In the genomic region with DNA sequence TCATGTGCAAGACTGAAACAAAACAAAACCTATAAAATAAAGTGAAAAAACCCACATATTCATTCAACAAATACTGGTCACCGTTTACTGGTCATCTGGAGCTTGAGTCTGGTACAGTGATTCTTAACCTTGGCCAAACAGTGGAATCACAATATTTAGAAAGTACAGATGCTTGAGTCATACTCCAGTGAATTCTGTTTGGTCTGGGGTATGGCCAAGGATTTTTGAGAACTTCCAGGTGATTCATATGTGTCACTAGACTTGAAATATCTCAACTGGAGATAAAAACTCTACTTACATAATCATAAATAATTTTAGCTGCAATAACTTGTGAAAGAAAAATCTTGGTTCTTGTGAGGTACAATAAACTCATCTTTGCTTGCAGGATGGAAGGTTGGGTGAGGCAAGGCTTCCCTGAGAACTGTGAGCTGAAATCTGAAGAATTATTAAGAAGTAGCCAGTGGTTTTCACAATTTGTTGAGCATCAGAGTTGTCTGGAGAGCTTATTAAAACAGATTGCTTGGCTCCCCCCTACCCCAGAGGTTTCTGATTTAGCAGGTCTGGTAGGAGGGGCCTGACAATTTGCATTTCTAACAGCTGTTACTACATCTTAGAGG, we compare ENCODE assay signal across 17 cellular contexts. TPM values are rescaled to one million over a fixed set of nuclear protein-coding genes. Genes with fewer than 3 reads are reported as not detected.
DNase-seq lines count a peak whose midpoint lies in the region; ATAC-seq, FAIRE-seq and TF ChIP-seq lines count a peak whose summit lies in the region.
"Had no signal": no experiment of that assay in that cellular context is flagged by ENCODE, and none has a peak within 500 bp of the region (broad histone marks: within the 10 kb centered on the region; RNA-seq: fewer than 3 reads in every experiment).

No MANE protein-coding gene starts in this region.

- H3F3A ChIP-seq in PC-3 (ENCODE audit: low read length, unreplicated experiment), result peaks cover 3% of the 10 kb centered on the region

- WGBS in lower leg skin, 2 donors, result 45 to 57% methylated on average over 1 of the region's 1 CpG

- no peaks in the 10 kb centered on the region for H3K27me3 ChIP-seq in BJ (ENCODE audit: control insufficient read depth, insufficient read depth, low read length)
- H3K27me3 ChIP-seq in PC-3 (ENCODE audit: low read length), result no peaks in the 10 kb centered on the region
- no peaks in the 10 kb centered on the region for H3K27me3 ChIP-seq in endothelial cell of umbilical vein (ENCODE audit: control insufficient read depth in 2 of 2, insufficient read depth in 2 of 2, low read length in 2 of 2)
- no peaks in the 10 kb centered on the region for H3K27me3 ChIP-seq in BE2C
- H3K27me3 ChIP-seq: BLaER1 treated with 17β-estradiol and CSF1 and Interleukin-3, amounts not matched to agents 10 nM and 100 nM; Peyer's patch; transverse colon had no signal

- POLR2A ChIA-PET in BJ (lab: Charles Lee), result no interaction called here
- POLR2A ChIA-PET in PC-3 (lab: Charles Lee; ENCODE audit: unreplicated experiment), result interaction anchor here (0.8 kb wide), 1 partner anchor 345 kb away, joined by 5 read pairs; the partner anchor contains the start of gene NUDT16
- POLR2A ChIA-PET in endothelial cell of umbilical vein (lab: Charles Lee), result no interaction called here

- peak; percentile 23 for DNase-seq in BJ (ENCODE audit: low read depth)
- DNase-seq in PC-3, result peak; percentile 87
- DNase-seq in endothelial cell of umbilical vein (ENCODE audit: low read depth, low spot score), result no peak
- DNase-seq in myocyte (ENCODE audit: low read depth), result peak; percentile 18
- no peak for DNase-seq in lower leg skin (ENCODE audit: low spot score in 2 of 2)
- DNase-seq in BE2C, result no peak
- DNase-seq: activated CD4-positive, alpha-beta T cell treated with anti-CD3 and anti-CD28 coated beads, Interleukin-2, amount 50 U/mL, for 1 hour; activated T-cell treated with anti-CD3 and anti-CD28 coated beads, Interleukin-2, amount 50 U/mL, for 72 hours; NCI-H1694; NCI-H524 treated with DMSO at 0.1 percent for 48 hours; Peyer's patch; transverse colon had no signal

- H3K9me2 ChIP-seq in PC-3 (replicated peaks; ENCODE audit: low read length), result no peaks in the 10 kb centered on the region

- no TSS peak for BruUV-seq in PC-3 (replicated peaks; lab: Mats Ljungman, UMichigan)
- BruUV-seq in endothelial cell of umbilical vein (replicated peaks; lab: Mats Ljungman, UMichigan), result no TSS peak

- peaks cover 31% of the 10 kb centered on the region for H3K4me1 ChIP-seq in PC-3 (ENCODE audit: insufficient read depth, low read length)
- no peaks in the 10 kb centered on the region for H3K4me1 ChIP-seq in endothelial cell of umbilical vein (ENCODE audit: control insufficient read depth, extremely low read depth, insufficient read depth, low read length)
- no peaks in the 10 kb centered on the region for H3K4me1 ChIP-seq in BE2C
- H3K4me1 ChIP-seq: BLaER1 treated with 17β-estradiol and CSF1 and Interleukin-3, amounts not matched to agents 10 nM and 100 nM; Peyer's patch; transverse colon had no signal

- H3K27ac ChIP-seq in PC-3 (ENCODE audit: low read length) (peak overlapping the region; percentile 63), endothelial cell of umbilical vein (ENCODE audit: insufficient read depth, low read depth, low read length) (no peak overlapping the region)
- H3K27ac ChIP-seq: BLaER1 treated with 17β-estradiol and CSF1 and Interleukin-3, amounts not matched to agents 10 nM and 100 nM; Peyer's patch; transverse colon had no signal

- H3K79me2 ChIP-seq in PC-3 (ENCODE audit: low read length) (no peaks in the 10 kb centered on the region), endothelial cell of umbilical vein (ENCODE audit: control insufficient read depth, insufficient read depth, low read length) (no peaks in the 10 kb centered on the region)

- H3K36me3 ChIP-seq in BJ (ENCODE audit: control insufficient read depth, insufficient read depth, low read length), result no peaks in the 10 kb centered on the region
- no peaks in the 10 kb centered on the region for H3K36me3 ChIP-seq in PC-3 (ENCODE audit: low read depth, low read length)
- H3K36me3 ChIP-seq in endothelial cell of umbilical vein (ENCODE audit: control insufficient read depth in 2 of 2, extremely low read depth in 1 of 2, insufficient read depth in 2 of 2, low read length in 2 of 2), result no peaks in the 10 kb centered on the region
- H3K36me3 ChIP-seq in BE2C, result no peaks in the 10 kb centered on the region
- H3K36me3 ChIP-seq: BLaER1 treated with 17β-estradiol and CSF1 and Interleukin-3, amounts not matched to agents 10 nM and 100 nM; transverse colon had no signal

- dilution Hi-C loops in endothelial cell of umbilical vein (cut with MboI; ENCODE audit: extremely low pct_ligation_motif_present, low sequenced_read_pairs), result no loop called here

- H2AFZ ChIP-seq in PC-3 (ENCODE audit: low read length) (no peak overlapping the region), endothelial cell of umbilical vein (ENCODE audit: low read depth, low read length) (no peak overlapping the region)

- TF ChIP-seq CTCF in BJ (IDR thresholded peaks at IDR 0.05; ENCODE audit: insufficient read depth, low read depth, low read length) (no peak), PC-3 (conservative IDR thresholded peaks at IDR 0.05; ENCODE audit: low read depth, low read length) (no peak), endothelial cell of umbilical vein (IDR thresholded peaks at IDR 0.05; ENCODE audit: extremely low read depth in 1 of 2, insufficient read depth in 1 of 2, low read depth in 1 of 2, low read length in 2 of 2) (no peak), lower leg skin (IDR thresholded peaks at IDR 0.05) (no peak), BE2C (IDR thresholded peaks at IDR 0.05; ENCODE audit: low read depth, low read length) (no peak)

- peak; percentile 96 for ATAC-seq in PC-3
- no peak for ATAC-seq in HG03571 (IDR thresholded peaks at IDR 0.05; ENCODE audit: unreplicated experiment)
- no peak for ATAC-seq in HG02759 (IDR thresholded peaks at IDR 0.05; ENCODE audit: unreplicated experiment)
- ATAC-seq: activated T-cell treated with anti-CD3 and anti-CD28 coated beads, Interleukin-2, amount 50 U/mL, for 72 hours had no signal

- 0 out of 2 replicates have a peak, but pooled peaks cover 6% of the 10 kb centered on the region for H4K20me1 ChIP-seq in PC-3 (ENCODE audit: low read length)
- no peaks in the 10 kb centered on the region for H4K20me1 ChIP-seq in endothelial cell of umbilical vein (replicated peaks; ENCODE audit: control insufficient read depth, extremely low read depth, insufficient read depth, low read length)
- H4K20me1 ChIP-seq: BLaER1 treated with 17β-estradiol and CSF1 and Interleukin-3, amounts not matched to agents 10 nM and 100 nM had no signal

- FAIRE-seq in endothelial cell of umbilical vein (lab: Jason Lieb, UNC), result peak; percentile 46
- FAIRE-seq: H1, islet of Langerhans had no signal

- H3K9me1 ChIP-seq in endothelial cell of umbilical vein (replicated peaks; ENCODE audit: control insufficient read depth, extremely low read depth, insufficient read depth, low read length), result no peaks in the 10 kb centered on the region

- TF ChIP-seq POLR2A in endothelial cell of umbilical vein (IDR thresholded peaks at IDR 0.05; ENCODE audit: low read depth, low read length) (no peak), lower leg skin (IDR thresholded peaks at IDR 0.05) (no peak)

- intact Hi-C loops in PC-3 (cut with micrococcal nuclease), result loop anchor here (1.0 to 10.0 kb wide), 4 partner anchors 106 to 991 kb away; no protein-coding TSS in a partner anchor
- intact Hi-C loops in endothelial cell of umbilical vein (cut with micrococcal nuclease), result no loop called here
- intact Hi-C loops in lower leg skin (cut with DNase I; ENCODE audit: low total_unique reads), result no loop called here

- CTCF ChIA-PET in BJ (lab: Yijun Ruan, JAX), result interaction anchor here (0.7 to 1.0 kb wide), 2 partner anchors 323 to 434 kb away, joined by 3 read pairs; no protein-coding TSS in a partner anchor
- CTCF ChIA-PET in PC-3 (lab: Charles Lee), result interaction anchor here (0.7 kb wide), 1 partner anchor 367 kb away, joined by 3 read pairs; no protein-coding TSS in a partner anchor
- CTCF ChIA-PET in endothelial cell of umbilical vein (lab: Charles Lee), result interaction anchor here (1.3 to 2.6 kb wide), 5 partner anchors 10 to 999 kb away, joined by 3 to 8 read pairs (median 4); partner anchors contain the start of genes ASTE1, CPNE4 and NEK11

- H3K4me2 ChIP-seq in PC-3 (ENCODE audit: low read length) (peak overlapping the region; percentile 65), endothelial cell of umbilical vein (ENCODE audit: insufficient read depth, low read length) (no peak overlapping the region)
- H3K4me2 ChIP-seq: BLaER1 treated with 17β-estradiol and CSF1 and Interleukin-3, amounts not matched to agents 10 nM and 100 nM had no signal

- H3K4me3 ChIP-seq in BJ (ENCODE audit: low read depth, low read length) (no peak overlapping the region), PC-3 (ENCODE audit: low read length) (no peak overlapping the region), endothelial cell of umbilical vein (replicated peaks in 1 of 3; ENCODE audit: insufficient read depth in 1 of 3, low read depth in 1 of 3, low read length in 3 of 3) (no peak overlapping the region), lower leg skin (ENCODE audit: low read depth, poor library complexity, severe bottlenecking) (no peak overlapping the region), BE2C (ENCODE audit: low read depth, low read length) (no peak overlapping the region)
- H3K4me3 ChIP-seq: BLaER1 treated with 17β-estradiol and CSF1 and Interleukin-3, amounts not matched to agents 10 nM and 100 nM; Peyer's patch; transverse colon had no signal

- H3K9ac ChIP-seq in PC-3 (ENCODE audit: low read length) (no peak overlapping the region), endothelial cell of umbilical vein (replicated peaks; ENCODE audit: extremely low read depth, insufficient read depth, low read length) (no peak overlapping the region)
- H3K9ac ChIP-seq: BLaER1 treated with 17β-estradiol and CSF1 and Interleukin-3, amounts not matched to agents 10 nM and 100 nM had no signal

- H3K9me3 ChIP-seq in PC-3 (ENCODE audit: low read length) (no peaks in the 10 kb centered on the region), endothelial cell of umbilical vein (replicated peaks; ENCODE audit: control insufficient read depth, insufficient read depth, low read length) (no peaks in the 10 kb centered on the region), BE2C (no peaks in the 10 kb centered on the region)
- H3K9me3 ChIP-seq: BLaER1 treated with 17β-estradiol and CSF1 and Interleukin-3, amounts not matched to agents 10 nM and 100 nM; Peyer's patch; transverse colon had no signal

RNA-seq across cellular contexts. Expression of gene NEK11, which starts 9.6 kb away (rescaled TPM):
- polyA plus RNA-seq in BJ (2011; rRNA removed) (2.6 and 5.9 TPM in 2 replicates), endothelial cell of umbilical vein (0.92 and 1.7 TPM in 2 replicates)
- 2.9 and 3.7 TPM in 2 replicates for polyA minus RNA-seq in BJ (2011; rRNA and poly(A)+ RNA removed)
- total RNA-seq in PC-3 (2014; rRNA removed) (3.1 and 5.8 TPM in 2 replicates), endothelial cell of umbilical vein (3.1 and 4.3 TPM in 2 replicates), myocyte (6.1 and 9.6 TPM in 2 replicates), lower leg skin (10 to 100 TPM in 1 of 4 donors, 1 to 10 TPM in 3; 3.3 to 17.3 (median 6.6) TPM)
- 1.6 and 1.7 TPM in 2 replicates for polyA plus RNA-seq in endothelial cell of umbilical vein (2011; cell fraction: cytosol; rRNA removed)
- 3.3 and 3.8 TPM in 2 replicates for polyA plus RNA-seq in endothelial cell of umbilical vein (2011; cell fraction: nucleus; rRNA removed)
- 1.4 TPM in 2 replicates for polyA plus RNA-seq in endothelial cell of umbilical vein (2012)
- 2.0 and 5.5 TPM in 2 replicates for polyA minus RNA-seq in endothelial cell of umbilical vein
- polyA minus RNA-seq in endothelial cell of umbilical vein (2011; cell fraction: cytosol; rRNA and poly(A)+ RNA removed), result 1.6 TPM
- 8.4 and 9.9 TPM in 2 replicates for polyA minus RNA-seq in endothelial cell of umbilical vein (2011; cell fraction: nucleus; rRNA and poly(A)+ RNA removed)
- 5.1 TPM for polyA plus RNA-seq in myocyte (2012)
- polyA plus RNA-seq in BE2C (2012; ENCODE audit: insufficient read depth, insufficient read length, low read depth), result 1.2 TPM
- total RNA-seq: H1 had no signal

RNA-seq across cellular contexts. Expression of gene ASTE1, which starts 9.7 kb away (rescaled TPM):
- 4.5 and 5.7 TPM in 2 replicates for polyA plus RNA-seq in BJ (2011; rRNA removed)
- 6.0 and 6.3 TPM in 2 replicates for polyA minus RNA-seq in BJ (2011; rRNA and poly(A)+ RNA removed)
- 2.8 and 2.9 TPM in 2 replicates for total RNA-seq in PC-3 (2014; rRNA removed)
- total RNA-seq in endothelial cell of umbilical vein, result 5.8 and 6.7 TPM in 2 replicates
- 4.1 and 4.4 TPM in 2 replicates for polyA plus RNA-seq in endothelial cell of umbilical vein
- polyA plus RNA-seq in endothelial cell of umbilical vein (2011; cell fraction: cytosol; rRNA removed), result 3.9 and 4.2 TPM in 2 replicates
- polyA plus RNA-seq in endothelial cell of umbilical vein (2011; cell fraction: nucleus; rRNA removed), result 5.6 and 6.4 TPM in 2 replicates
- polyA plus RNA-seq in endothelial cell of umbilical vein (2012), result 3.6 and 5.3 TPM in 2 replicates
- polyA minus RNA-seq in endothelial cell of umbilical vein, result 8.0 and 15.7 TPM in 2 replicates
- polyA minus RNA-seq in endothelial cell of umbilical vein (2011; cell fraction: cytosol; rRNA and poly(A)+ RNA removed), result 3.0 TPM
- polyA minus RNA-seq in endothelial cell of umbilical vein (2011; cell fraction: nucleus; rRNA and poly(A)+ RNA removed), result 14.7 and 15.0 TPM in 2 replicates
- total RNA-seq in myocyte, result 5.2 and 7.1 TPM in 2 replicates
- polyA plus RNA-seq in myocyte (2012), result 3.8 TPM
- total RNA-seq in lower leg skin, result 1 to 10 TPM; 5.0 to 9.0 (median 7.6) TPM
- polyA plus RNA-seq in BE2C (2012; ENCODE audit: insufficient read depth, insufficient read length, low read depth), result 4.7 TPM
- total RNA-seq: H1 had no signal

Comparison
In these comparisons a context has a peak if more than half of its experiments do, and no peak if none do; other contexts are left out.
1. DNase-seq: peak in BJ (single experiment), PC-3 (single experiment) and myocyte (single experiment); none in endothelial cell of umbilical vein (single experiment), lower leg skin (0 of 2) and BE2C (single experiment).